11 cellular contexts compared by ENCODE assay signal in genomic region chr7:150382123-150382843, GRCh38. TPM values are rescaled to one million over a fixed set of nuclear protein-coding genes. Genes with fewer than 3 reads are reported as not detected.
DNase-seq lines count a peak whose midpoint lies in the region; ATAC-seq and TF ChIP-seq lines count a peak whose summit lies in the region.
"Had no signal": no experiment of that assay in that cellular context is flagged by ENCODE, and none has a peak within 500 bp of the region (broad histone marks: within the 10 kb centered on the region; RNA-seq: fewer than 3 reads in every experiment).

No MANE protein-coding gene starts in this region.

- peaks cover 2% of the 10 kb centered on the region for H3K36me3 Mint-ChIP-seq in neural crest cell (ENCODE audit: low read depth)

- ATAC-seq in GM18502 (IDR thresholded peaks at IDR 0.05; ENCODE audit: poor library complexity, unreplicated experiment) (no peak), upper lobe of left lung (ENCODE audit: low FRiP score in 2 of 2) (no peak)

- H3K9me3 ChIP-seq in upper lobe of left lung, result no peaks in the 10 kb centered on the region

- TF ChIP-seq CTCF in C4-2B (conservative IDR thresholded peaks at IDR 0.05), result no peak
- TF ChIP-seq CTCF in neural crest cell (conservative IDR thresholded peaks at IDR 0.05), result no peak
- TF ChIP-seq CTCF in upper lobe of left lung (IDR thresholded peaks at IDR 0.05), result no peak

- no peaks in the 10 kb centered on the region for H3K27me3 Mint-ChIP-seq in neural crest cell (ENCODE audit: low read depth)

- 88 to 89% methylated on average over 14 to 20 of the region's 20 CpGs for WGBS in upper lobe of left lung, 2 donors

- no peak overlapping the region for H3K4me3 ChIP-seq in upper lobe of left lung

- DNase-seq in HT-29 (ENCODE audit: low spot score), result peak; percentile 68
- DNase-seq in neural crest cell (ENCODE audit: low read depth, low spot score), result no peak
- no peak for DNase-seq in ureter (ENCODE audit: low spot score)
- DNase-seq in stimulated activated naive CD4-positive, alpha-beta T cell treated with Interleukin-2 at 50 U/mL for 16 hours (lab: John Stamatoyannopoulos, UW), result no peak
- DNase-seq in upper lobe of left lung, result no peak
- DNase-seq: brain microvascular endothelial cell; NCI-H2029 treated with DMSO at 0.1 percent for 48 hours; stimulated activated CD4-positive, alpha-beta T cell treated with anti-CD3 and anti-CD28 coated beads, Interleukin-2, amount 100 ng/mL, for 24 hours had no signal

- peak overlapping the region; percentile 96 for H3K4me3 Mint-ChIP-seq in neural crest cell

- H3K36me3 ChIP-seq in upper lobe of left lung, result no peaks in the 10 kb centered on the region
- H3K36me3 ChIP-seq: brain microvascular endothelial cell had no signal

- H3K9me3 Mint-ChIP-seq in neural crest cell, result no peaks in the 10 kb centered on the region

- no peaks in the 10 kb centered on the region for H3K27me3 ChIP-seq in upper lobe of left lung
- H3K27me3 ChIP-seq: brain microvascular endothelial cell had no signal

- peaks cover 82% of the 10 kb centered on the region for H3K4me1 Mint-ChIP-seq in neural crest cell

- TF ChIP-seq EP300 in upper lobe of left lung (IDR thresholded peaks at IDR 0.05), result no peak

- H3K4me1 ChIP-seq in upper lobe of left lung, result peaks cover 17 to 30% (median 23%) of the 10 kb centered on the region in 4 donors

- peak overlapping the region; percentile 81 for H3K27ac ChIP-seq in C4-2B
- peak overlapping the region; percentile 95 for H3K27ac ChIP-seq in cingulate gyrus (ENCODE audit: low read depth, low read length)
- H3K27ac ChIP-seq in upper lobe of left lung, result no peak overlapping the region
- H3K27ac ChIP-seq: brain microvascular endothelial cell had no signal

- no peak for TF ChIP-seq POLR2A in upper lobe of left lung (IDR thresholded peaks at IDR 0.05)

- peak overlapping the region; percentile 99 for H3K27ac Mint-ChIP-seq in neural crest cell (ENCODE audit: unreplicated experiment)

RNA-seq across cellular contexts. Expression of gene ZNF775, which starts 3.2 kb away (rescaled TPM):
- total RNA-seq in HT-29 (2014; rRNA removed; shearing (Covaris generic)), result 9.9 and 10.7 TPM in 2 replicates
- total RNA-seq in neural crest cell, result 13.3 and 16.5 TPM in 2 replicates
- total RNA-seq in ureter, result 3.6 TPM
- 1 to 10 TPM; 3.0 to 6.5 (median 5.5) TPM for total RNA-seq in upper lobe of left lung

RNA-seq across cellular contexts. Expression of gene REPIN1, which starts 13.7 kb away (rescaled TPM):
- 420 and 443 TPM in 2 replicates for total RNA-seq in HT-29 (2014; rRNA removed; shearing (Covaris generic))
- 212 and 224 TPM in 2 replicates for total RNA-seq in neural crest cell
- 117 TPM for total RNA-seq in ureter
- total RNA-seq in upper lobe of left lung, result 100 to 1,000 TPM in 4 of 6 donors, 10 to 100 TPM in 2; 65.2 to 125 (median 105) TPM

RNA-seq across cellular contexts. Expression of gene RARRES2, which starts 40.9 kb away (rescaled TPM):
- 10.5 and 12.6 TPM in 2 replicates for total RNA-seq in HT-29 (2014; rRNA removed; shearing (Covaris generic))
- 24.4 and 26.3 TPM in 2 replicates for total RNA-seq in neural crest cell
- 91.0 TPM for total RNA-seq in ureter
- total RNA-seq in upper lobe of left lung, result 100 to 1,000 TPM in 5 of 6 donors, 10 to 100 TPM in 1; 54.2 to 303 (median 160) TPM

RNA-seq across cellular contexts. Expression of gene ACTR3C, which starts 58.9 kb away (rescaled TPM):
- 37.7 and 45.9 TPM in 2 replicates for total RNA-seq in HT-29 (2014; rRNA removed; shearing (Covaris generic))
- 0.49 and 0.61 TPM in 2 replicates for total RNA-seq in neural crest cell
- 18.2 TPM for total RNA-seq in ureter
- total RNA-seq in upper lobe of left lung, result 100 to 1,000 TPM in 1 of 6 donors, 10 to 100 TPM in 5; 12.1 to 123 (median 24.1) TPM

RNA-seq across cellular contexts. Expression of gene LRRC61, which starts 59.1 kb away (rescaled TPM):
- total RNA-seq in HT-29 (2014; rRNA removed; shearing (Covaris generic)), result 74.3 and 76.1 TPM in 2 replicates
- total RNA-seq in neural crest cell (23.2 and 26.3 TPM in 2 replicates), ureter (14.1 TPM), upper lobe of left lung (10 to 100 TPM; 15.4 to 31.4 (median 19.2) TPM)

Comparison
In these comparisons a context has a peak if more than half of its experiments do, and no peak if none do; other contexts are left out.
1. H3K27ac ChIP-seq: peak in C4-2B (single experiment) and cingulate gyrus (single experiment); none in upper lobe of left lung (0 of 4).